In genomic region chr15:51093488-51093864, GRCh38 we compare ENCODE assay signal across 1 cellular context.
TF ChIP-seq lines count a peak whose summit lies in the region.

No MANE protein-coding gene starts in this region.

TF ChIP-seq in H1, 55 proteins besides CTCF, POLR2A, EP300 and RAD21:
- TF ChIP-seq SP2 (IDR thresholded peaks at IDR 0.05; ENCODE audit: low read length) (no peak), YY1 (IDR thresholded peaks at IDR 0.05; ENCODE audit: low read depth, low read length) (no peak), POLR2AphosphoS5 (IDR thresholded peaks at IDR 0.05; ENCODE audit: low read depth, low read length) (no peak), TAF7 (optimal IDR thresholded peaks at IDR 0.05; ENCODE audit: borderline replicate concordance, low read depth, low read length) (no peak), POU5F1 (IDR thresholded peaks at IDR 0.05; ENCODE audit: low read depth, low read length) (no peak), RFX5 (IDR thresholded peaks at IDR 0.05; ENCODE audit: borderline replicate concordance, low read depth, low read length) (no peak), MAFK (IDR thresholded peaks at IDR 0.05; ENCODE audit: low read depth, low read length) (no peak), GTF2F1 (IDR thresholded peaks at IDR 0.05; ENCODE audit: borderline replicate concordance, low read depth, low read length) (no peak), RNF2 (IDR thresholded peaks at IDR 0.05; ENCODE audit: borderline replicate concordance, low read depth, low read length, missing control alignments, poor library complexity, severe bottlenecking) (no peak), HDAC6 (IDR thresholded peaks at IDR 0.05; ENCODE audit: low read depth, low read length) (no peak), KDM4A (IDR thresholded peaks at IDR 0.05; ENCODE audit: low read depth, low read length, severe bottlenecking) (no peak), SUZ12 (IDR thresholded peaks at IDR 0.05; ENCODE audit: low read length) (no peak; the same call in 1 of the 2 replicates), SP1 (IDR thresholded peaks at IDR 0.05; ENCODE audit: low read depth, low read length) (no peak)
